In genomic region chr4:10736895-10737294, GRCh38 we compare ENCODE assay signal across 28 cellular contexts. TPM values are rescaled to one million over a fixed set of nuclear protein-coding genes. Genes with fewer than 3 reads are reported as not detected.
"Had no signal": no experiment of that assay in that cellular context is flagged by ENCODE, and none has a peak within 500 bp of the region (broad histone marks: within the 10 kb centered on the region; RNA-seq: fewer than 3 reads in every experiment).

No MANE protein-coding gene starts in this region.

- H3K4me3 Mint-ChIP-seq: activated CD4-positive, alpha-beta memory T cell treated with anti-CD3 and anti-CD28 coated beads, Interleukin-2, amount 10 ng/mL, durations not matched to agents 7 days and 5 days; naive thymus-derived CD4-positive, alpha-beta T cell; neural crest cell; stimulated activated naive B cell treated with anti-CD40 and anti-IgM and Interleukin-4, amounts not matched to agents 10 μg/mL and 1 μg/mL and 100 μg/mL, for 72 hours had no signal

- H3K27me3 Mint-ChIP-seq: activated CD4-positive, alpha-beta memory T cell treated with anti-CD3 and anti-CD28 coated beads, Interleukin-2, amount 10 ng/mL, durations not matched to agents 7 days and 5 days; stimulated activated naive B cell treated with anti-CD40 and anti-IgM and Interleukin-4, amounts not matched to agents 10 μg/mL and 1 μg/mL and 100 μg/mL, for 72 hours had no signal

- DNase-seq: activated CD4-positive, alpha-beta memory T cell treated with anti-CD3 and anti-CD28 coated beads, Interleukin-2, amount 10 ng/mL, durations not matched to agents 7 days and 5 days; activated CD4-positive, alpha-beta T cell treated with anti-CD3 and anti-CD28 coated beads for 4 hours; activated CD4-positive, CD25-positive, alpha-beta regulatory T cell; activated gamma-delta T cell; activated naive CD4-positive, alpha-beta T cell treated with anti-CD3 and anti-CD28 coated beads, Interleukin-2, amount 50 U/mL, for 16 hours; activated T-cell treated with anti-CD3 and anti-CD28 coated beads for 4 hours; central memory CD4-positive, alpha-beta T cell; dermis blood vessel endothelial cell; effector CD8-positive, alpha-beta T cell; foreskin melanocyte; glutamatergic neuron; kidney glomerular epithelial cell; left lung; naive thymus-derived CD4-positive, alpha-beta T cell; occipital lobe; right lobe of liver; stimulated activated naive B cell treated with anti-CD40 and anti-IgM and Interleukin-4, amounts not matched to agents 10 μg/mL and 1 μg/mL and 100 μg/mL, for 72 hours; T1000; upper lobe of right lung had no signal

- H3K36me3 ChIP-seq: ascending aorta, left lung, right lobe of liver, thoracic aorta, upper lobe of right lung had no signal

- H3K36me3 Mint-ChIP-seq: stimulated activated naive B cell treated with anti-CD40 and anti-IgM and Interleukin-4, amounts not matched to agents 10 μg/mL and 1 μg/mL and 100 μg/mL, for 72 hours had no signal

- H3K4me3 ChIP-seq: ascending aorta, hepatocyte, left lung, right lobe of liver, skin epidermis, thoracic aorta, upper lobe of right lung had no signal

- H3K9me3 ChIP-seq: ascending aorta, left lung, right lobe of liver, thoracic aorta, upper lobe of right lung had no signal

- H3K27me3 ChIP-seq: ascending aorta, hepatocyte, left lung, right lobe of liver, upper lobe of right lung had no signal

- H3K27ac Mint-ChIP-seq: activated CD4-positive, alpha-beta memory T cell treated with anti-CD3 and anti-CD28 coated beads, Interleukin-2, amount 10 ng/mL, durations not matched to agents 7 days and 5 days; naive thymus-derived CD4-positive, alpha-beta T cell; stimulated activated naive B cell treated with anti-CD40 and anti-IgM and Interleukin-4, amounts not matched to agents 10 μg/mL and 1 μg/mL and 100 μg/mL, for 72 hours had no signal

- H3K9me3 Mint-ChIP-seq: neural crest cell; stimulated activated naive B cell treated with anti-CD40 and anti-IgM and Interleukin-4, amounts not matched to agents 10 μg/mL and 1 μg/mL and 100 μg/mL, for 72 hours had no signal

- ATAC-seq: esophagus mucosa; left lung; naive thymus-derived CD4-positive, alpha-beta T cell; right lobe of liver; upper lobe of right lung had no signal

- H3K27ac ChIP-seq: ascending aorta, hepatocyte, left lung, right lobe of liver, skin epidermis, thoracic aorta, upper lobe of right lung had no signal

- FAIRE-seq: endothelial cell of umbilical vein had no signal

RNA-seq across cellular contexts. Expression of gene CLNK, which starts 52.3 kb away (rescaled TPM):
- total RNA-seq: ascending aorta; dermis blood vessel endothelial cell; endothelial cell of umbilical vein; hepatocyte; lung microvascular endothelial cell; neural crest cell; occipital lobe; right lobe of liver; T-helper 1 cell treated with Interleukin-12 subunit alpha and Interleukin-12 subunit beta and Interleukin-4 antibody, amounts not matched to agents 30 ng/mL and 1 ng/mL, for 36 hours; thoracic aorta had no signal
